12 cellular contexts compared by ENCODE assay signal in the genomic region with DNA sequence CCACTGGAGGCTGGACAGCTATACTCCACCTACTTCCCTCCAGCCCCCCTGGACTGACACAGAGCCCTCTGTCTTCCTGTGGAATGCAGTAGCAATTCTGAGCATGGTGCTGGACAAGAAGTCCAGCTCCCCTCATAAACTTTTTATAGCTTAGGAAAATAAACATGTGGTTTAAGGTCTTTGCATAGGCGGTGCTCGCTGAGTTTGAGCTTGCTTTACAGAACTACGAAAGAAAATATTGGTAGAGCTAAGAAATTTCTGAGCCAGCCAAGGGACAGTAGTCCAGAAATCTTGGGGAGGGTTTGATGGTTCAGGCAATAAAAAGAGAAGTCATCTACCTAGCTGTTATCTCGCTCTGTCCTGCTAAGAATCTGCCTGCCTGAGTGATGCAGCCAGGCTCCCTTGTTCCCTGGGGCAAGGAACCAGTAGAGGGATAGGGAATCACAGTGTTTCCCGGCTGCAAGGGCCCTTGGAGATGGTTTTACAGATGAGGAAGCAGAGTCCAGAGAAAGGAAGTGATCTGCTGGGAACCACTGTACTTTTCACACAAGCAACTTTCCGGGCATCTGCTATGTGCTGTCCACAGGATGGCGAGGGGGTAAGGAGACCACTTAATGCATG.
DNase-seq lines count a peak whose midpoint lies in the region; ATAC-seq and TF ChIP-seq lines count a peak whose summit lies in the region.
"Had no signal": no experiment of that assay in that cellular context is flagged by ENCODE, and none has a peak within 500 bp of the region (broad histone marks: within the 10 kb centered on the region; RNA-seq: fewer than 3 reads in every experiment).

No MANE protein-coding gene starts in this region.

- no peaks in the 10 kb centered on the region for H3K27me3 ChIP-seq in vagina

- ATAC-seq in left colon (peak; percentile 83), GM18867 (IDR thresholded peaks at IDR 0.05; ENCODE audit: unreplicated experiment) (no peak), HG02840 (IDR thresholded peaks at IDR 0.05; ENCODE audit: low FRiP score, unreplicated experiment) (no peak)
- ATAC-seq: activated CD8-positive, alpha-beta memory T cell treated with anti-CD3 and anti-CD28 coated beads, Interleukin-2, amount 10 ng/mL, durations not matched to agents 7 days and 5 days had no signal

- H3K4me1 ChIP-seq in vagina, result peaks cover 15% of the 10 kb centered on the region

- H3K4me3 ChIP-seq in vagina, result no peak overlapping the region
- H3K4me3 ChIP-seq: lung, thoracic aorta had no signal

- no peak for TF ChIP-seq POLR2A in vagina (IDR thresholded peaks at IDR 0.05)

- H3K36me3 Mint-ChIP-seq in HFFc6 (ENCODE audit: low read depth) (no peaks in the 10 kb centered on the region), type B pancreatic cell (no peaks in the 10 kb centered on the region)
- H3K36me3 Mint-ChIP-seq: activated CD8-positive, alpha-beta memory T cell treated with anti-CD3 and anti-CD28 coated beads, Interleukin-2, amount 10 ng/mL, durations not matched to agents 7 days and 5 days; activated naive CD4-positive, alpha-beta T cell treated with anti-CD3 and anti-CD28 coated beads, Interleukin-2, amount 50 U/mL, for 24 hours had no signal

- H3K36me3 ChIP-seq in vagina, result no peaks in the 10 kb centered on the region
- H3K36me3 ChIP-seq: thoracic aorta had no signal

- DNase-seq in HFFc6 (peak; percentile 76), amniotic epithelial cell (ENCODE audit: low read depth) (peak; percentile 48), left colon (peak in 1 of 2 donors; percentile 42), vagina (ENCODE audit: extremely low spot score in 2 of 2) (peak; percentile 55 to 60), type B pancreatic cell (ENCODE audit: extremely low spot score, unreplicated experiment) (no peak)
- DNase-seq: activated CD8-positive, alpha-beta memory T cell treated with anti-CD3 and anti-CD28 coated beads, Interleukin-2, amount 10 ng/mL, durations not matched to agents 7 days and 5 days; MM.1S had no signal

- H3K27ac ChIP-seq in vagina, result no peak overlapping the region
- H3K27ac ChIP-seq: thoracic aorta had no signal

- no peaks in the 10 kb centered on the region for H3K9me3 ChIP-seq in vagina
- H3K9me3 ChIP-seq: thoracic aorta had no signal

- H3K27ac Mint-ChIP-seq in HFFc6 (peak overlapping the region; percentile 25), type B pancreatic cell (no peak overlapping the region)
- H3K27ac Mint-ChIP-seq: activated CD8-positive, alpha-beta memory T cell treated with anti-CD3 and anti-CD28 coated beads, Interleukin-2, amount 10 ng/mL, durations not matched to agents 7 days and 5 days; activated naive CD4-positive, alpha-beta T cell treated with anti-CD3 and anti-CD28 coated beads, Interleukin-2, amount 50 U/mL, for 24 hours had no signal

- intact Hi-C loops in left colon (cut with DNase I, micrococcal nuclease), result no loop called here
- intact Hi-C loops in vagina (cut with DNase I), result no loop called here

- H3K4me1 Mint-ChIP-seq in HFFc6 (ENCODE audit: low read depth) (peaks cover 29% of the 10 kb centered on the region), type B pancreatic cell (ENCODE audit: unreplicated experiment) (peaks cover 7% of the 10 kb centered on the region)

- peak overlapping the region; percentile 34 for H3K4me3 Mint-ChIP-seq in HFFc6
- no peak overlapping the region for H3K4me3 Mint-ChIP-seq in type B pancreatic cell
- H3K4me3 Mint-ChIP-seq: activated CD8-positive, alpha-beta memory T cell treated with anti-CD3 and anti-CD28 coated beads, Interleukin-2, amount 10 ng/mL, durations not matched to agents 7 days and 5 days; activated naive CD4-positive, alpha-beta T cell treated with anti-CD3 and anti-CD28 coated beads, Interleukin-2, amount 50 U/mL, for 24 hours had no signal

- TF ChIP-seq CTCF in HFFc6 (IDR thresholded peaks at IDR 0.05) (no peak), vagina (IDR thresholded peaks at IDR 0.05) (no peak), type B pancreatic cell (conservative IDR thresholded peaks at IDR 0.05) (no peak)

- H3K27me3 Mint-ChIP-seq in HFFc6 (ENCODE audit: insufficient read depth) (peaks cover 25% of the 10 kb centered on the region), type B pancreatic cell (no peaks in the 10 kb centered on the region)
- H3K27me3 Mint-ChIP-seq: activated CD8-positive, alpha-beta memory T cell treated with anti-CD3 and anti-CD28 coated beads, Interleukin-2, amount 10 ng/mL, durations not matched to agents 7 days and 5 days; activated naive CD4-positive, alpha-beta T cell treated with anti-CD3 and anti-CD28 coated beads, Interleukin-2, amount 50 U/mL, for 24 hours had no signal

- H3K9me3 Mint-ChIP-seq in HFFc6 (no peaks in the 10 kb centered on the region), type B pancreatic cell (no peaks in the 10 kb centered on the region)
- H3K9me3 Mint-ChIP-seq: activated naive CD4-positive, alpha-beta T cell treated with anti-CD3 and anti-CD28 coated beads, Interleukin-2, amount 50 U/mL, for 24 hours had no signal
